Comparison of ENCODE assay signal across 1 cellular context in the genomic region with DNA sequence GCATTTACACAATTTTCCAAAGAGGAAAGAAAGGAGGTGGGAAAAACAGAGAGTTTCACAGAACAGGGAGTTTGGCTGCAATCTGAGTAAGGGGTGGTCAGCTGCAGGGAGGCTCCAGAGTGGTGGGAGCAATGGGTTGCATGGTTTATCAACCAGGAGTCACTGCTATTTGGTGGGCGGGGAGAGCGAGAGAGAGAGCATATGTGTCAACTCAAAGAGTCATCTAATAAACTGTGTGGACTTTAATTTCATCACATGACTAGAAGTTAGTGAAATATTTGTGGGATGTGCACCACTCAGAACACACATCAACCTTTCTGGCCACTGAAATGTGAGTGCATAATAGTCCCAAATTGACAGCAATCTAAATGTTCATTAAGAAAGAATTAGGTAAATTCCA.
TF ChIP-seq lines count a peak whose summit lies in the region.

No MANE protein-coding gene starts in this region.

TF ChIP-seq in WTC11, 78 proteins besides CTCF, POLR2A, EP300 and RAD21 (continued from another document):
- no peak for TF ChIP-seq STAT6 (CRISPR knock-in tag; conservative IDR thresholded peaks at IDR 0.05; ENCODE audit: low read depth)
- TF ChIP-seq NFATC4 (CRISPR knock-in tag; IDR thresholded peaks at IDR 0.05), result no peak
- TF ChIP-seq TEAD1 (CRISPR knock-in tag; IDR thresholded peaks at IDR 0.05), result no peak
- no peak for TF ChIP-seq ZNF317 (CRISPR knock-in tag; IDR thresholded peaks at IDR 0.05; ENCODE audit: borderline replicate concordance, low read depth)
- TF ChIP-seq, protein P1, sequence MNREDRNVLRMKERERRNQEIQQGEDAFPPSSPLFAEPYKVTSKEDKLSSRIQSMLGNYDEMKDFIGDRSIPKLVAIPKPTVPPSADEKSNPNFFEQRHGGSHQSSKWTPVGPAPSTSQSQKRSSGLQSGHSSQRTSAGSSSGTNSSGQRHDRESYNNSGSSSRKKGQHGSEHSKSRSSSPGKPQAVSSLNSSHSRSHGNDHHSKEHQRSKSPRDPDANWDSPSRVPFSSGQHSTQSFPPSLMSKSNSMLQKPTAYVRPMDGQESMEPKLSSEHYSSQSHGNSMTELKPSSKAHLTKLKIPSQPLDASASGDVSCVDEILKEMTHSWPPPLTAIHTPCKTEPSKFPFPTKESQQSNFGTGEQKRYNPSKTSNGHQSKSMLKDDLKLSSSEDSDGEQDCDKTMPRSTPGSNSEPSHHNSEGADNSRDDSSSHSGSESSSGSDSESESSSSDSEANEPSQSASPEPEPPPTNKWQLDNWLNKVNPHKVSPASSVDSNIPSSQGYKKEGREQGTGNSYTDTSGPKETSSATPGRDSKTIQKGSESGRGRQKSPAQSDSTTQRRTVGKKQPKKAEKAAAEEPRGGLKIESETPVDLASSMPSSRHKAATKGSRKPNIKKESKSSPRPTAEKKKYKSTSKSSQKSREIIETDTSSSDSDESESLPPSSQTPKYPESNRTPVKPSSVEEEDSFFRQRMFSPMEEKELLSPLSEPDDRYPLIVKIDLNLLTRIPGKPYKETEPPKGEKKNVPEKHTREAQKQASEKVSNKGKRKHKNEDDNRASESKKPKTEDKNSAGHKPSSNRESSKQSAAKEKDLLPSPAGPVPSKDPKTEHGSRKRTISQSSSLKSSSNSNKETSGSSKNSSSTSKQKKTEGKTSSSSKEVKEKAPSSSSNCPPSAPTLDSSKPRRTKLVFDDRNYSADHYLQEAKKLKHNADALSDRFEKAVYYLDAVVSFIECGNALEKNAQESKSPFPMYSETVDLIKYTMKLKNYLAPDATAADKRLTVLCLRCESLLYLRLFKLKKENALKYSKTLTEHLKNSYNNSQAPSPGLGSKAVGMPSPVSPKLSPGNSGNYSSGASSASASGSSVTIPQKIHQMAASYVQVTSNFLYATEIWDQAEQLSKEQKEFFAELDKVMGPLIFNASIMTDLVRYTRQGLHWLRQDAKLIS (CRISPR knock-in tag; IDR thresholded peaks at IDR 0.05; ENCODE audit: borderline replicate concordance), result no peak
- TF ChIP-seq ATF1 (CRISPR knock-in tag; IDR thresholded peaks at IDR 0.05), result no peak
TF ChIP-seq in WTC11: peak in this region for 0.
